22 cellular contexts compared by ENCODE assay signal in the genomic region with DNA sequence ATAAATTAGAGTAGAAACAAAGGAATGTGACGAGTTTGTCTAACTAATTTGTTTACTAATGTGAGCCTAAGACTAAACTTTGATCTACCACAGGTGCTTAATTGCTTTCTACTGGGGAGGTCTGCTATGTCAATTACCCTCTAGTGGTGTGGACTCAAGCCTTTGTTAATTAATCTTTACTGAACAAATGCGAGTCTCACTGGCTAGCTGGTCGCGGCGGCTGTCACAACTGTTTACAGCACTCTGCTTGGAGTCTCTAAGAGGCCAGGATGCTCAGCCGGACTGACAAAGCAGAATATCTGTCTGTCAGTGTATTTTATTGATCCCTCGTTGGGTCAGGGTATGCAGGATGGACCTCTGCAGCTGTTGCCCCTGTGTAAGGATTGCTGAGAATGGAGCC.
"Had no signal": no experiment of that assay in that cellular context is flagged by ENCODE, and none has a peak within 500 bp of the region (broad histone marks: within the 10 kb centered on the region; RNA-seq: fewer than 3 reads in every experiment).

No MANE protein-coding gene starts in this region.

- H3K4me3 Mint-ChIP-seq: activated CD8-positive, alpha-beta T cell treated with anti-CD3 and anti-CD28 coated beads, Interleukin-2, amount 10 ng/mL, durations not matched to agents 7 days and 5 days; activated T-cell treated with anti-CD3 and anti-CD28 coated beads, Interleukin-2, amount 50 U/mL, for 24 hours; WTC11 had no signal

- H3K4me1 Mint-ChIP-seq: WTC11 had no signal

- H3K9me3 Mint-ChIP-seq: activated T-cell treated with anti-CD3 and anti-CD28 coated beads, Interleukin-2, amount 50 U/mL, for 24 hours had no signal

- H3K27me3 Mint-ChIP-seq: activated T-cell treated with anti-CD3 and anti-CD28 coated beads, Interleukin-2, amount 50 U/mL, for 24 hours had no signal

- H3K27ac Mint-ChIP-seq: activated CD8-positive, alpha-beta T cell treated with anti-CD3 and anti-CD28 coated beads, Interleukin-2, amount 10 ng/mL, durations not matched to agents 7 days and 5 days; activated T-cell treated with anti-CD3 and anti-CD28 coated beads, Interleukin-2, amount 50 U/mL, for 24 hours; WTC11 had no signal

- ATAC-seq: activated CD8-positive, alpha-beta T cell treated with anti-CD3 and anti-CD28 coated beads, Interleukin-2, amount 10 ng/mL, durations not matched to agents 7 days and 5 days; WTC11 had no signal

- DNase-seq: activated CD4-positive, alpha-beta T cell treated with anti-CD3 and anti-CD28 coated beads for 48 hours; activated CD4-positive, alpha-beta T cell treated with anti-CD3 and anti-CD28 coated beads, Interleukin-2, amount 50 U/mL, for 4 hours; activated CD4-positive, CD25-positive, alpha-beta regulatory T cell treated with anti-CD3 and anti-CD28 coated beads, Interleukin-2, amount 50 U/mL, for 72 hours; activated CD8-positive, alpha-beta memory T cell treated with anti-CD3 and anti-CD28 coated beads, Interleukin-2, amount 50 U/mL, for 48 hours; activated CD8-positive, alpha-beta T cell treated with anti-CD3 and anti-CD28 coated beads, Interleukin-2, amount 10 ng/mL, durations not matched to agents 7 days and 5 days; activated effector memory CD4-positive, alpha-beta T cell treated with anti-CD3 and anti-CD28 coated beads, Interleukin-2, amount 50 U/mL, for 16 hours; activated naive CD4-positive, alpha-beta T cell treated with anti-CD3 and anti-CD28 coated beads, Interleukin-2, amount 50 U/mL, for 16 hours; activated T-cell treated with anti-CD3 and anti-CD28 coated beads, Interleukin-2, amount 50 U/mL, for 24 hours; brain microvascular endothelial cell; MV-4-11; NCI-H1092 treated with DMSO at 0.1 percent for 48 hours; NCI-H1417 treated with DMSO at 0.1 percent for 48 hours; NCI-H1694; NCI-H2029; NCI-H345; NCI-H510A; NCI-H526 treated with DMSO at 0.1 percent for 48 hours; NCI-H82; SJCRH30; SK-N-SH; T-helper 9 cell had no signal
